18 cellular contexts compared by ENCODE assay signal in genomic region chr11:6489338-6489737, GRCh38. TPM values are rescaled to one million over a fixed set of nuclear protein-coding genes. Genes with fewer than 3 reads are reported as not detected.
"Had no signal": no experiment of that assay in that cellular context is flagged by ENCODE, and none has a peak within 500 bp of the region (broad histone marks: within the 10 kb centered on the region; RNA-seq: fewer than 3 reads in every experiment).

No MANE protein-coding gene starts in this region.

- H3K4me3 ChIP-seq: esophagus squamous epithelium, ovary, sigmoid colon had no signal

- H3K4me1 Mint-ChIP-seq: activated CD4-positive, alpha-beta T cell treated with anti-CD3 and anti-CD28 coated beads, Interleukin-2, amount 10 ng/mL, durations not matched to agents 7 days and 5 days; activated naive CD4-positive, alpha-beta T cell treated with anti-CD3 and anti-CD28 coated beads, Interleukin-2, amount 10 ng/mL, durations not matched to agents 7 days and 5 days had no signal

- H3K27me3 Mint-ChIP-seq: activated CD4-positive, alpha-beta T cell treated with anti-CD3 and anti-CD28 coated beads, Interleukin-2, amount 10 ng/mL, durations not matched to agents 7 days and 5 days; activated naive CD4-positive, alpha-beta T cell treated with anti-CD3 and anti-CD28 coated beads, Interleukin-2, amount 10 ng/mL, durations not matched to agents 7 days and 5 days had no signal

- H3K27ac ChIP-seq: esophagus squamous epithelium, ovary, sigmoid colon had no signal

- H3K36me3 ChIP-seq: ovary had no signal

- H3K4me3 Mint-ChIP-seq: activated CD4-positive, alpha-beta T cell treated with anti-CD3 and anti-CD28 coated beads, Interleukin-2, amount 10 ng/mL, durations not matched to agents 7 days and 5 days; activated naive CD4-positive, alpha-beta T cell treated with anti-CD3 and anti-CD28 coated beads, Interleukin-2, amount 10 ng/mL, durations not matched to agents 7 days and 5 days had no signal

- H3K9me3 Mint-ChIP-seq: activated CD4-positive, alpha-beta T cell treated with anti-CD3 and anti-CD28 coated beads, Interleukin-2, amount 10 ng/mL, durations not matched to agents 7 days and 5 days; activated naive CD4-positive, alpha-beta T cell treated with anti-CD3 and anti-CD28 coated beads, Interleukin-2, amount 10 ng/mL, durations not matched to agents 7 days and 5 days; activated T-helper 2 cell treated with anti-CD3 and anti-CD28 coated beads, Interferon-gamma antibody, Interleukin-2, Interleukin-4, amounts not matched to agents 10 μg/mL and 5 μg/mL and 100 μg/mL, durations not matched to agents 14 hours and 24 hours and 36 hours had no signal

- H3K9me3 ChIP-seq: esophagus squamous epithelium, ovary, sigmoid colon had no signal

- H3K27me3 ChIP-seq: esophagus squamous epithelium, ovary, sigmoid colon had no signal

- H3K4me1 ChIP-seq: esophagus squamous epithelium, sigmoid colon had no signal

- H3K27ac Mint-ChIP-seq: activated CD4-positive, alpha-beta T cell treated with anti-CD3 and anti-CD28 coated beads, Interleukin-2, amount 10 ng/mL, durations not matched to agents 7 days and 5 days; activated naive CD4-positive, alpha-beta T cell treated with anti-CD3 and anti-CD28 coated beads, Interleukin-2, amount 10 ng/mL, durations not matched to agents 7 days and 5 days; activated T-helper 2 cell treated with anti-CD3 and anti-CD28 coated beads, Interferon-gamma antibody, Interleukin-2, Interleukin-4, amounts not matched to agents 10 μg/mL and 5 μg/mL and 100 μg/mL, durations not matched to agents 14 hours and 24 hours and 36 hours had no signal

- FAIRE-seq: colon, endothelial cell of umbilical vein, kidney, urothelium cell line had no signal

- DNase-seq: activated CD4-positive, alpha-beta T cell treated with anti-CD3 and anti-CD28 coated beads, Interleukin-2, amount 10 ng/mL, durations not matched to agents 7 days and 5 days; activated naive CD4-positive, alpha-beta T cell treated with anti-CD3 and anti-CD28 coated beads, Interleukin-2, amount 10 ng/mL, durations not matched to agents 7 days and 5 days; activated T-cell treated with anti-CD3 and anti-CD28 coated beads for 4 hours; caudate nucleus; esophagus squamous epithelium; hippocampal formation; kidney; left ventricle myocardium superior; mesenchymal stem cell; ovary; sigmoid colon; stimulated activated CD4-positive, alpha-beta T cell treated with anti-CD3 and anti-CD28 coated beads, Interleukin-1b, Interleukin-23, amount 100 ng/mL, for 48 hours had no signal

- ATAC-seq: left ventricle myocardium superior had no signal

RNA-seq across cellular contexts. Expression of gene HPX, which starts 48.6 kb away (rescaled TPM):
- total RNA-seq: fibroblast of villous mesenchyme, left ventricle myocardium superior, myocyte had no signal
